In genomic region chr2:1716013-1716305, GRCh38 we compare ENCODE assay signal across 1 cellular context. TPM values are rescaled to one million over a fixed set of nuclear protein-coding genes. Genes with fewer than 3 reads are reported as not detected.
"Had no signal": no experiment of that assay in that cellular context is flagged by ENCODE, and none has a peak within 500 bp of the region (broad histone marks: within the 10 kb centered on the region; RNA-seq: fewer than 3 reads in every experiment).

No MANE protein-coding gene starts in this region.

RNA-seq across cellular contexts. Expression of gene PXDN, which starts 28.4 kb away (rescaled TPM):
- total RNA-seq: activated CD4-positive, alpha-beta memory T cell treated with anti-CD3 and anti-CD28 coated beads for 36 hours had no signal
